ENCODE assay signal across 8 cellular contexts in the genomic region with DNA sequence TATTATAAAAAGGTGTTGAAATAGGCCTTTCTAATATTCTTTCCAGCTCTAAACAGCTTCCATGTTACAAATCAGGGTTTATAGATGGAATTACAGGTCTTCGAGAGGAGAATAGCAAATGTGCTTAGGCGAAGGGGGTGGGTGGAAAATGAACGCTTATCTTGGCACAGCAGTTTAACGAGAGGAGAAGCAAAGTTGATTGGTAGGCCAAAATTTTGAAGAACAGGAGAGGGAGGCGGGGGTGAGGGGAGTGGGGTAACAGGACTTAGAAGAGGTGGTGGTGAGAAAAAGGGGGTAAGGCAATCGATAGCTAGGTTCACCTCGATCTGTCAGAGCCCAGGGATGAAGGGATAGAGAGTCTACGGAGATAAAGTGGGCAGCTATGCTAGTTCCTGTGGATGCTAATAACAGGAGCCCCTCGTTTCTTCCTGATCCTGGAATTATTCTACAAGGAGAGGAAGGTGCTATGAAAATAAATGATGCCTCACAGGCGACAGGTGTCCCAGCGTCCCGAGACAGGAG. TPM values are rescaled to one million over a fixed set of nuclear protein-coding genes. Genes with fewer than 3 reads are reported as not detected.
DNase-seq lines count a peak whose midpoint lies in the region; ATAC-seq, FAIRE-seq and TF ChIP-seq lines count a peak whose summit lies in the region.

No MANE protein-coding gene starts in this region.

- H3K36me3 Mint-ChIP-seq in Calu3 (ENCODE audit: insufficient read depth, unreplicated experiment) = peaks cover 31% of the 10 kb centered on the region
- H3K36me3 Mint-ChIP-seq in naive thymus-derived CD4-positive, alpha-beta T cell = peaks cover 3 to 17% (median 13%) of the 10 kb centered on the region in 5 donors

- peaks cover 16% of the 10 kb centered on the region for H3K4me1 Mint-ChIP-seq in Calu3 (ENCODE audit: low read depth, unreplicated experiment)
- H3K4me1 Mint-ChIP-seq in naive thymus-derived CD4-positive, alpha-beta T cell = peaks cover 22 to 70% (median 53%) of the 10 kb centered on the region in 7 donors

- H3K27ac ChIP-seq in H1 (ENCODE audit: low read depth, low read length) = no peak overlapping the region
- peak overlapping the region; percentile 95 for H3K27ac ChIP-seq in naive thymus-derived CD4-positive, alpha-beta T cell (ENCODE audit: low read depth, low read length)

- H4K91ac ChIP-seq in H1 (replicated peaks; ENCODE audit: insufficient read length, low read length) = no peak overlapping the region

- in situ Hi-C loops in GM13977 (cut with MboI; ENCODE audit: low pct_unique_long_range_greater_than_20kb, low sequenced_read_pairs, unreplicated experiment) = no loop called here

- peak overlapping the region; percentile 76 for H4K8ac ChIP-seq in H1 (ENCODE audit: extremely low read depth, insufficient read depth, low read length)

- no peak overlapping the region for H2AK5ac ChIP-seq in H1 (ENCODE audit: low read depth, low read length)

- no peaks in the 10 kb centered on the region for H3K9me3 Mint-ChIP-seq in Calu3 (ENCODE audit: low read depth, unreplicated experiment)
- peaks cover 0 to 8% (median 0%) of the 10 kb centered on the region in 11 donors for H3K9me3 Mint-ChIP-seq in naive thymus-derived CD4-positive, alpha-beta T cell

- H3K23ac ChIP-seq in H1 (ENCODE audit: insufficient read length) = no peak overlapping the region

- no peaks in the 10 kb centered on the region for H3K27me3 Mint-ChIP-seq in Calu3 (ENCODE audit: unreplicated experiment)
- H3K27me3 Mint-ChIP-seq in naive thymus-derived CD4-positive, alpha-beta T cell = peaks cover 0 to 3% (median 0%) of the 10 kb centered on the region in 5 donors

- 21% methylated on average over 12 of the region's 12 CpGs; no CpG with 5 or more reads in 1 of the 2 experiments for WGBS in H1 (ENCODE audit: extremely low coverage in 1 of 2, insufficient coverage in 1 of 2, insufficient read length in 1 of 2, insufficient replicate concordance in 2 of 2, low coverage in 1 of 2, low lambda C conversion rate in 2 of 2, missing lambda C conversion rate in 1 of 2), 2 experiments

- no peak for TF ChIP-seq EP300 in H1 (IDR thresholded peaks at IDR 0.05; ENCODE audit: borderline replicate concordance in 1 of 2, low read depth in 2 of 2, low read length in 2 of 2)

- H3K56ac ChIP-seq in H1 (replicated peaks; ENCODE audit: insufficient read length, low read depth, low read length) = peak overlapping the region; percentile 47

- no peak overlapping the region for H2BK12ac ChIP-seq in H1 (ENCODE audit: low read depth, low read length)

- H2BK5ac ChIP-seq in H1 (ENCODE audit: low read depth, low read length) = peak overlapping the region; percentile 93; the same call in 1 of the 2 replicates

- intact Hi-C loops in Calu3 (cut with micrococcal nuclease; ENCODE audit: unreplicated experiment) = loop anchor here (2.0 kb wide), 1 partner anchor 50 kb away; no protein-coding TSS in a partner anchor
- intact Hi-C loops in naive thymus-derived CD4-positive, alpha-beta T cell (cut with micrococcal nuclease) = loop anchor here (1.0 to 10.0 kb wide), 18 partner anchors 45 to 1980 kb away; partner anchors contain the start of genes BTF3 (in 2 of the 2), GFM2 (in 2 of the 2), NSA2 (in 2 of the 2) and ANKRD31 (in 1 of the 2)

- peaks cover 15 to 43% of the 10 kb centered on the region in 2 experiments for H3K79me2 ChIP-seq in H1 (ENCODE audit: control insufficient read depth in 1 of 2, insufficient read depth in 2 of 2, low read length in 2 of 2)

- H3K4me2 ChIP-seq in H1 (ENCODE audit: insufficient read depth in 1 of 2, low read depth in 2 of 2, low read length in 2 of 2) = peak overlapping the region; percentile 75 to 97

- no peak overlapping the region for H4K5ac ChIP-seq in H1 (ENCODE audit: insufficient read length, low read depth, low read length)

- no peak for FAIRE-seq in H1 (lab: Jason Lieb, UNC)

- no peak overlapping the region for H2BK20ac ChIP-seq in H1 (ENCODE audit: low read length)

- TF ChIP-seq CTCF in Calu3 (IDR thresholded peaks at IDR 0.05; ENCODE audit: unreplicated experiment) (no peak), H1 (IDR thresholded peaks at IDR 0.05; ENCODE audit: control extremely low read depth in 1 of 3, insufficient read depth in 1 of 3, low read depth in 1 of 3, low read length in 3 of 3) (no peak), GM13977 (IDR thresholded peaks at IDR 0.05; ENCODE audit: extremely low read depth, insufficient read depth, missing control alignments) (no peak)

- peaks cover 9% of the 10 kb centered on the region for H3K23me2 ChIP-seq in H1 (ENCODE audit: low read depth, low read length)

- peak overlapping the region; percentile 72 to 96 (median 88) for H3K9ac ChIP-seq in H1 (replicated peaks in 1 of 4; ENCODE audit: extremely low read depth in 1 of 4, low read depth in 3 of 4, low read length in 3 of 4)

- TF ChIP-seq POLR2A in H1 (IDR thresholded peaks at IDR 0.05; ENCODE audit: control extremely low read depth in 1 of 2, low read depth in 2 of 2, low read length in 2 of 2) = no peak

- no peaks in the 10 kb centered on the region for H4K20me1 ChIP-seq in H1 (replicated peaks in 1 of 2; ENCODE audit: control insufficient read depth in 1 of 2, insufficient read depth in 2 of 2, low read length in 2 of 2)

- no peak overlapping the region for H3K4ac ChIP-seq in H1 (replicated peaks; ENCODE audit: insufficient read length, low read depth, low read length)

- peak overlapping the region; percentile 70 for H3K4me3 Mint-ChIP-seq in Calu3 (ENCODE audit: low read depth, unreplicated experiment)
- peak overlapping the region; percentile 91 to 100 (median 98) for H3K4me3 Mint-ChIP-seq in naive thymus-derived CD4-positive, alpha-beta T cell

- H3K4me3 ChIP-seq in H1 (ENCODE audit: extremely low read depth in 1 of 4, insufficient read depth in 2 of 4, low read depth in 3 of 4, low read length in 4 of 4) = peak overlapping the region; percentile 85 to 99 (median 93)
- peak overlapping the region; percentile 71 for H3K4me3 ChIP-seq in naive thymus-derived CD4-positive, alpha-beta T cell (ENCODE audit: low read length)

- H3K36me3 ChIP-seq in H1 (ENCODE audit: control insufficient read depth in 2 of 4, insufficient read depth in 4 of 4, low read length in 3 of 4) = peaks cover 2 to 13% (median 6%) of the 10 kb centered on the region in 4 experiments; a peak in 6 of 8 replicates
- peaks cover 0 to 21% (median 8%) of the 10 kb centered on the region in 3 experiments for H3K36me3 ChIP-seq in naive thymus-derived CD4-positive, alpha-beta T cell (ENCODE audit: control insufficient read depth in 2 of 3, insufficient read depth in 3 of 3, low read length in 3 of 3)

- no peak overlapping the region for H3K14ac ChIP-seq in H1 (ENCODE audit: insufficient read length)

- no peak overlapping the region for H3K18ac ChIP-seq in H1 (ENCODE audit: extremely low read depth, low read length)

- no peaks in the 10 kb centered on the region for H3K27me3 ChIP-seq in H1 (replicated peaks in 1 of 4; ENCODE audit: control insufficient read depth in 3 of 4, extremely low read depth in 1 of 4, insufficient read depth in 3 of 4, low read length in 3 of 4)
- no peaks in the 10 kb centered on the region for H3K27me3 ChIP-seq in naive thymus-derived CD4-positive, alpha-beta T cell (ENCODE audit: control insufficient read depth in 2 of 2, insufficient read depth in 2 of 2, low read length in 2 of 2)

- peaks cover 0 to 3% (median 0%) of the 10 kb centered on the region in 4 experiments; a peak in 1 of 7 replicates for H3K4me1 ChIP-seq in H1 (replicated peaks in 1 of 4; ENCODE audit: control insufficient read depth in 3 of 4, insufficient read depth in 4 of 4, low read length in 3 of 4)
- peaks cover 11 to 26% of the 10 kb centered on the region in 2 donors for H3K4me1 ChIP-seq in naive thymus-derived CD4-positive, alpha-beta T cell (ENCODE audit: control insufficient read depth in 2 of 2, insufficient read depth in 2 of 2, low read length in 2 of 2)

- BruUV-seq in Calu3 (replicated peaks; lab: Mats Ljungman, UMichigan) = TSS peak; percentile 44

- peak overlapping the region; percentile 59 for H2AFZ ChIP-seq in H1 (ENCODE audit: low read length)

- H2BK120ac ChIP-seq in H1 (replicated peaks; ENCODE audit: low read depth, low read length) = no peak overlapping the region

- no peak for TF ChIP-seq RAD21 in H1 (IDR thresholded peaks at IDR 0.05 in 1 of 2, conservative IDR thresholded peaks at IDR 0.05 in 1 of 2; ENCODE audit: low read depth in 2 of 2, low read length in 2 of 2)

- CTCF ChIA-PET in Calu3 (lab: Charles Lee) (interaction anchor here (0.6 to 1.9 kb wide), 5 partner anchors 20 to 68 kb away, joined by 3 to 5 read pairs (median 4); no protein-coding TSS in a partner anchor), H1 (lab: Charles Lee; ENCODE audit: partially characterized antibody) (interaction anchor here (0.9 to 2.9 kb wide), 8 partner anchors 9 to 228 kb away, joined by 3 to 12 read pairs (median 5); no protein-coding TSS in a partner anchor)
- CTCF ChIA-PET in naive thymus-derived CD4-positive, alpha-beta T cell (lab: Charles Lee) = interaction anchor here (0.6 to 1.4 kb wide), 3 partner anchors 27 to 64 kb away, joined by 3 to 4 read pairs (median 3); no protein-coding TSS in a partner anchor

- H3K79me1 ChIP-seq in H1 (ENCODE audit: low read depth, low read length) = 0 out of 2 replicates have a peak, but pooled peaks cover 3% of the 10 kb centered on the region

- peak; percentile 2 for ATAC-seq in HG02610 (IDR thresholded peaks at IDR 0.05; ENCODE audit: unreplicated experiment)
- ATAC-seq in naive thymus-derived CD4-positive, alpha-beta T cell = no peak
- ATAC-seq in HG03039 (IDR thresholded peaks at IDR 0.05; ENCODE audit: unreplicated experiment) = no peak

- H3K27ac Mint-ChIP-seq in Calu3 (ENCODE audit: unreplicated experiment) = peak overlapping the region; percentile 68
- peak overlapping the region; percentile 96 to 100 (median 99) for H3K27ac Mint-ChIP-seq in naive thymus-derived CD4-positive, alpha-beta T cell

- no peak overlapping the region for H2BK15ac ChIP-seq in H1 (ENCODE audit: low read length)

- no peaks in the 10 kb centered on the region for H3K9me3 ChIP-seq in H1 (ENCODE audit: insufficient read depth in 2 of 2, low read depth in 1 of 2, low read length in 1 of 2)
- H3K9me3 ChIP-seq in naive thymus-derived CD4-positive, alpha-beta T cell (ENCODE audit: control insufficient read depth in 2 of 3, low read length in 3 of 3) = no peaks in the 10 kb centered on the region

- POLR2A ChIA-PET in H1 (lab: Charles Lee; ENCODE audit: partially characterized antibody) = interaction anchor here (0.9 to 1.8 kb wide), 6 partner anchors 8 to 100 kb away, joined by 3 to 5 read pairs (median 4); no protein-coding TSS in a partner anchor
- POLR2A ChIA-PET in naive thymus-derived CD4-positive, alpha-beta T cell (lab: Charles Lee) = interaction anchor here (0.8 to 4.0 kb wide), 3 partner anchors 8 to 66 kb away, joined by 3 to 29 read pairs (median 3); partner anchors contain the start of gene BTF3

- DNase-seq in Calu3 (no peak), SW480 (ENCODE audit: low spot score) (peak; percentile 2), H1 (ENCODE audit: low read depth in 1 of 2, low spot score in 2 of 2) (no peak), GM13977 (ENCODE audit: low spot score) (no peak), cortex of kidney (lab: John Stamatoyannopoulos, UW) (no peak)
- DNase-seq in naive thymus-derived CD4-positive, alpha-beta T cell = peak in 4 of 9 donors; percentile 11 to 40 (median 23)

RNA-seq across cellular contexts. Expression of gene ANKRA2, which starts 0.7 kb away (rescaled TPM):
- total RNA-seq in Calu3 (2022) = 24.4 and 26.5 TPM in 2 replicates
- 10.3 and 12.6 TPM in 2 replicates for total RNA-seq in H1 (2021; fragmentation: NEBNext Ultra II Directional; extraction: Animal tissue kit (Norgen Biotek cat#: 25700))
- 5.6 and 7.0 TPM in 2 replicates for polyA plus RNA-seq in H1 (2011; rRNA removed)
- polyA plus RNA-seq in H1 (2011; cell fraction: cytosol; rRNA removed) = 11.1 TPM
- 8.7 TPM for polyA plus RNA-seq in H1 (2011; cell fraction: nucleus; rRNA removed)
- 8.4 to 13.2 TPM (median 9.9 TPM) in 4 replicates for polyA plus RNA-seq in H1 (2012, experiment 1 of 2)
- polyA plus RNA-seq in H1 (2012, experiment 2 of 2) = 2.7 TPM
- polyA plus RNA-seq in H1 (2013, experiment 1 of 2) = 11.3 TPM
- 9.2 TPM for polyA plus RNA-seq in H1 (2013, experiment 2 of 2)
- polyA minus RNA-seq in H1 (2011; rRNA and poly(A)+ RNA removed) = 3.4 and 6.0 TPM in 2 replicates
- polyA minus RNA-seq in H1 (2011; cell fraction: cytosol; rRNA and poly(A)+ RNA removed) = 8.4 TPM
- polyA minus RNA-seq in H1 (2011; cell fraction: nucleus; rRNA and poly(A)+ RNA removed) = 13.6 TPM
- 10 to 100 TPM; 22.7 to 57.8 (median 41.5) TPM for total RNA-seq in naive thymus-derived CD4-positive, alpha-beta T cell
- 10 to 100 TPM; 19.6 to 30.1 TPM for polyA plus RNA-seq in naive thymus-derived CD4-positive, alpha-beta T cell

RNA-seq across cellular contexts. Expression of gene UTP15, which starts 0.8 kb away (rescaled TPM):
- 44.4 and 47.5 TPM in 2 replicates for total RNA-seq in Calu3 (2022)
- total RNA-seq in H1 (2021; fragmentation: NEBNext Ultra II Directional; extraction: Animal tissue kit (Norgen Biotek cat#: 25700)) = 33.6 and 35.1 TPM in 2 replicates
- polyA plus RNA-seq in H1 (2011; rRNA removed) = 14.3 and 17.4 TPM in 2 replicates
- 18.3 TPM for polyA plus RNA-seq in H1 (2011; cell fraction: cytosol; rRNA removed)
- polyA plus RNA-seq in H1 (2011; cell fraction: nucleus; rRNA removed) = 27.9 TPM
- 12.8 to 22.6 TPM (median 15.1 TPM) in 4 replicates for polyA plus RNA-seq in H1 (2012, experiment 1 of 2)
- 1.1 TPM for polyA plus RNA-seq in H1 (2012, experiment 2 of 2)
- polyA plus RNA-seq in H1 (2013, experiment 1 of 2) = 17.8 TPM
- polyA plus RNA-seq in H1 (2013, experiment 2 of 2) = 16.6 TPM
- polyA minus RNA-seq in H1 (2011; rRNA and poly(A)+ RNA removed) = 40.2 and 42.6 TPM in 2 replicates
- 16.1 TPM for polyA minus RNA-seq in H1 (2011; cell fraction: cytosol; rRNA and poly(A)+ RNA removed)
- 82.0 TPM for polyA minus RNA-seq in H1 (2011; cell fraction: nucleus; rRNA and poly(A)+ RNA removed)
- total RNA-seq in naive thymus-derived CD4-positive, alpha-beta T cell = 10 to 100 TPM; 23.6 to 46.5 (median 25.2) TPM
- 1 to 10 TPM; 8.1 to 8.8 TPM for polyA plus RNA-seq in naive thymus-derived CD4-positive, alpha-beta T cell
